In genomic region chr13:109951491-109951890, GRCh38 we compare ENCODE assay signal across 34 cellular contexts.
"Had no signal": no experiment of that assay in that cellular context is flagged by ENCODE, and none has a peak within 500 bp of the region (broad histone marks: within the 10 kb centered on the region; RNA-seq: fewer than 3 reads in every experiment).

No MANE protein-coding gene starts in this region.

- H3K27ac ChIP-seq: ascending aorta, VCaP had no signal

- FAIRE-seq: TTC549 had no signal

- H3K27me3 Mint-ChIP-seq: activated B cell treated with CpG ODN at 0.5 μM for 24 hours; activated CD4-positive, alpha-beta T cell treated with anti-CD3 and anti-CD28 coated beads, Interleukin-2, amount 10 ng/mL, durations not matched to agents 24 days and 14 days; activated CD8-positive, alpha-beta T cell treated with anti-CD3 and anti-CD28 coated beads for 36 hours; activated naive CD8-positive, alpha-beta T cell treated with anti-CD3 and anti-CD28 coated beads, Interleukin-2, amount 10 ng/mL, durations not matched to agents 7 days and 5 days; brain had no signal

- H3K36me3 ChIP-seq: ascending aorta had no signal

- H3K4me3 ChIP-seq: ascending aorta had no signal

- H3K4me1 Mint-ChIP-seq: activated B cell treated with CpG ODN at 0.5 μM for 24 hours; activated CD4-positive, alpha-beta T cell treated with anti-CD3 and anti-CD28 coated beads, Interleukin-2, amount 10 ng/mL, durations not matched to agents 24 days and 14 days; activated naive CD4-positive, alpha-beta T cell treated with anti-CD3 and anti-CD28 coated beads, Interleukin-2, amount 10 ng/mL, durations not matched to agents 7 days and 5 days; activated naive CD4-positive, alpha-beta T cell treated with anti-CD3 and anti-CD28 coated beads, Interleukin-2, amount 50 U/mL, for 24 hours; activated naive CD8-positive, alpha-beta T cell treated with anti-CD3 and anti-CD28 coated beads, Interleukin-2, amount 10 ng/mL, durations not matched to agents 7 days and 5 days; activated naive CD8-positive, alpha-beta T cell treated with anti-CD3 and anti-CD28 coated beads, Interleukin-2, amount 50 U/mL, for 24 hours; brain had no signal

- ATAC-seq: activated CD8-positive, alpha-beta T cell treated with anti-CD3 and anti-CD28 coated beads for 36 hours; activated naive CD8-positive, alpha-beta T cell treated with anti-CD3 and anti-CD28 coated beads, Interleukin-2, amount 50 U/mL, for 24 hours; activated T-cell treated with anti-CD3 and anti-CD28 coated beads, Interleukin-2, amount 50 U/mL, for 4 hours had no signal

- H3K9me3 ChIP-seq: ascending aorta had no signal

- H3K27me3 ChIP-seq: ascending aorta had no signal

- H3K9me3 Mint-ChIP-seq: activated CD4-positive, alpha-beta memory T cell treated with anti-CD3 and anti-CD28 coated beads for 36 hours; activated naive CD8-positive, alpha-beta T cell treated with anti-CD3 and anti-CD28 coated beads, Interleukin-2, amount 50 U/mL, for 24 hours; activated T-helper 2 cell treated with anti-CD3 and anti-CD28 coated beads, Interferon-gamma antibody, Interleukin-2, Interleukin-4, amounts not matched to agents 10 μg/mL and 5 μg/mL and 100 μg/mL, durations not matched to agents 14 hours and 24 hours and 36 hours; T-helper 2 cell treated with Interferon-gamma antibody and Interleukin-4, amounts not matched to agents 5 μg/mL and 100 μg/mL, for 36 hours had no signal

- H3K4me3 Mint-ChIP-seq: activated B cell treated with CpG ODN at 0.5 μM for 24 hours; activated CD4-positive, alpha-beta memory T cell treated with anti-CD3 and anti-CD28 coated beads for 36 hours; activated CD4-positive, alpha-beta T cell treated with anti-CD3 and anti-CD28 coated beads, Interleukin-2, amount 10 ng/mL, durations not matched to agents 24 days and 14 days; activated CD8-positive, alpha-beta T cell treated with anti-CD3 and anti-CD28 coated beads for 36 hours; activated naive CD4-positive, alpha-beta T cell treated with anti-CD3 and anti-CD28 coated beads, Interleukin-2, amount 10 ng/mL, durations not matched to agents 7 days and 5 days; activated naive CD4-positive, alpha-beta T cell treated with anti-CD3 and anti-CD28 coated beads, Interleukin-2, amount 50 U/mL, for 24 hours; activated naive CD8-positive, alpha-beta T cell; activated naive CD8-positive, alpha-beta T cell treated with anti-CD3 and anti-CD28 coated beads, Interleukin-2, amount 10 ng/mL, durations not matched to agents 7 days and 5 days; activated naive CD8-positive, alpha-beta T cell treated with anti-CD3 and anti-CD28 coated beads, Interleukin-2, amount 50 U/mL, for 24 hours; activated T-cell treated with anti-CD3 and anti-CD28 coated beads, Interleukin-2, amount 50 U/mL, for 4 hours; brain; T-helper 1 cell treated with Interleukin-12 subunit alpha and Interleukin-12 subunit beta and Interleukin-4 antibody, amounts not matched to agents 30 μg/mL and 1 μg/mL, for 36 hours; T-helper 2 cell treated with Interferon-gamma antibody and Interleukin-4, amounts not matched to agents 5 μg/mL and 100 μg/mL, for 36 hours had no signal

- H3K4me1 ChIP-seq: ascending aorta had no signal

- H3K27ac Mint-ChIP-seq: activated B cell treated with CpG ODN at 0.5 μM for 24 hours; activated CD4-positive, alpha-beta memory T cell treated with anti-CD3 and anti-CD28 coated beads for 36 hours; activated CD4-positive, alpha-beta T cell treated with anti-CD3 and anti-CD28 coated beads, Interleukin-2, amount 10 ng/mL, durations not matched to agents 24 days and 14 days; activated CD8-positive, alpha-beta T cell treated with anti-CD3 and anti-CD28 coated beads for 36 hours; activated naive CD4-positive, alpha-beta T cell treated with anti-CD3 and anti-CD28 coated beads, Interleukin-2, amount 10 ng/mL, durations not matched to agents 7 days and 5 days; activated naive CD4-positive, alpha-beta T cell treated with anti-CD3 and anti-CD28 coated beads, Interleukin-2, amount 50 U/mL, for 24 hours; activated naive CD8-positive, alpha-beta T cell; activated naive CD8-positive, alpha-beta T cell treated with anti-CD3 and anti-CD28 coated beads, Interleukin-2, amount 10 ng/mL, durations not matched to agents 7 days and 5 days; activated naive CD8-positive, alpha-beta T cell treated with anti-CD3 and anti-CD28 coated beads, Interleukin-2, amount 50 U/mL, for 24 hours; activated T-helper 2 cell treated with anti-CD3 and anti-CD28 coated beads, Interferon-gamma antibody, Interleukin-2, Interleukin-4, amounts not matched to agents 10 μg/mL and 5 μg/mL and 100 μg/mL, durations not matched to agents 14 hours and 24 hours and 36 hours; T-helper 1 cell treated with Interleukin-12 subunit alpha and Interleukin-12 subunit beta and Interleukin-4 antibody, amounts not matched to agents 30 μg/mL and 1 μg/mL, for 36 hours; T-helper 2 cell treated with Interferon-gamma antibody and Interleukin-4, amounts not matched to agents 5 μg/mL and 100 μg/mL, for 36 hours had no signal

- H3K36me3 Mint-ChIP-seq: activated CD4-positive, alpha-beta memory T cell treated with anti-CD3 and anti-CD28 coated beads for 36 hours; activated naive CD4-positive, alpha-beta T cell treated with anti-CD3 and anti-CD28 coated beads, Interleukin-2, amount 10 ng/mL, durations not matched to agents 7 days and 5 days; activated naive CD4-positive, alpha-beta T cell treated with anti-CD3 and anti-CD28 coated beads, Interleukin-2, amount 50 U/mL, for 24 hours; activated naive CD8-positive, alpha-beta T cell; activated naive CD8-positive, alpha-beta T cell treated with anti-CD3 and anti-CD28 coated beads, Interleukin-2, amount 10 ng/mL, durations not matched to agents 7 days and 5 days; brain had no signal

- DNase-seq: activated B cell treated with CpG ODN at 0.5 μM for 24 hours; activated CD4-positive, alpha-beta memory T cell treated with anti-CD3 and anti-CD28 coated beads for 36 hours; activated CD4-positive, alpha-beta T cell treated with anti-CD3 and anti-CD28 coated beads for 4 hours; activated CD4-positive, alpha-beta T cell treated with anti-CD3 and anti-CD28 coated beads, Interleukin-2, amount 10 ng/mL, durations not matched to agents 24 days and 14 days; activated CD4-positive, alpha-beta T cell treated with anti-CD3 and anti-CD28 coated beads, Interleukin-2, amount 50 U/mL, for 1 hour; activated CD4-positive, alpha-beta T cell treated with anti-CD3 and anti-CD28 coated beads, Interleukin-2, amount 50 U/mL, for 4 hours; activated CD4-positive, CD25-positive, alpha-beta regulatory T cell treated with anti-CD3 and anti-CD28 coated beads, Interleukin-2, amount 50 U/mL, for 72 hours; activated CD8-positive, alpha-beta memory T cell treated with anti-CD3 and anti-CD28 coated beads, Interleukin-2, amount 50 U/mL, for 4 hours; activated CD8-positive, alpha-beta T cell treated with anti-CD3 and anti-CD28 coated beads for 36 hours; activated effector memory CD4-positive, alpha-beta T cell treated with Interleukin-2 at 50 U/mL for 16 hours; activated gamma-delta T cell; activated naive CD4-positive, alpha-beta T cell treated with anti-CD3 and anti-CD28 coated beads, Interleukin-2, amount 10 ng/mL, durations not matched to agents 7 days and 5 days; activated naive CD4-positive, alpha-beta T cell treated with Interleukin-2 at 50 U/mL for 16 hours; activated naive CD8-positive, alpha-beta T cell treated with anti-CD3 and anti-CD28 coated beads, Interleukin-2, amount 10 ng/mL, durations not matched to agents 7 days and 5 days; activated naive CD8-positive, alpha-beta T cell treated with anti-CD3 and anti-CD28 coated beads, Interleukin-2, amount 50 U/mL, for 24 hours; activated T-cell treated with anti-CD3 and anti-CD28 coated beads for 4 hours; activated T-cell treated with anti-CD3 and anti-CD28 coated beads, Interleukin-2, amount 50 U/mL, for 1 hour; activated T-cell treated with anti-CD3 and anti-CD28 coated beads, Interleukin-2, amount 50 U/mL, for 4 hours; amygdala; anterior cingulate cortex; central memory CD4-positive, alpha-beta T cell; SW 1271; T-helper 1 cell; T-helper 2 cell; T-helper 9 cell had no signal
